1 cellular context compared by ENCODE assay signal in genomic region chr20:63520594-63520938, GRCh38.
TF ChIP-seq lines count a peak whose summit lies in the region.

Gene PPDPF (plus strand): TSS chr20:63520765. CDS start chr20:63521309, 544 bp downstream.

TF ChIP-seq in HepG2, 621 proteins besides CTCF, POLR2A, EP300 and RAD21 (continued from another document and continues in another):
- TF ChIP-seq HMGXB4 (CRISPR knock-in tag; IDR thresholded peaks at IDR 0.05; ENCODE audit: borderline replicate concordance in 1 of 2, low read depth in 1 of 2) = peak in 1 of 2 experiments; percentile 22; a peak in 1 of 4 replicates
- no peak for TF ChIP-seq NBN (conservative IDR thresholded peaks at IDR 0.05)
- no peak for TF ChIP-seq ZNF749 (CRISPR knock-in tag; IDR thresholded peaks at IDR 0.05; ENCODE audit: borderline replicate concordance)
- no peak for TF ChIP-seq ZNF770 (CRISPR knock-in tag; IDR thresholded peaks at IDR 0.05)
- no peak for TF ChIP-seq SUZ12 (IDR thresholded peaks at IDR 0.05; ENCODE audit: low read depth, low read length)
- TF ChIP-seq ZNF790 (CRISPR knock-in tag; IDR thresholded peaks at IDR 0.05; ENCODE audit: borderline replicate concordance) = no peak
- TF ChIP-seq DMAP1 (CRISPR knock-in tag; IDR thresholded peaks at IDR 0.05) = no peak
- TF ChIP-seq ZNF678 (CRISPR knock-in tag; IDR thresholded peaks at IDR 0.05) = no peak
- no peak for TF ChIP-seq ZBTB10 (CRISPR knock-in tag; IDR thresholded peaks at IDR 0.05; ENCODE audit: borderline replicate concordance)
- TF ChIP-seq MYNN (CRISPR knock-in tag; IDR thresholded peaks at IDR 0.05; ENCODE audit: low read depth) = no peak
- TF ChIP-seq REST (IDR thresholded peaks at IDR 0.05; ENCODE audit: borderline replicate concordance in 1 of 2, low read depth in 1 of 2, low read length in 2 of 2) = no peak
- no peak for TF ChIP-seq ZFP90 (CRISPR knock-in tag; IDR thresholded peaks at IDR 0.05; ENCODE audit: borderline replicate concordance)
- no peak for TF ChIP-seq TFAP4 (IDR thresholded peaks at IDR 0.05; ENCODE audit: borderline replicate concordance, low read depth)
- no peak for TF ChIP-seq SALL2 (CRISPR knock-in tag; IDR thresholded peaks at IDR 0.05)
- no peak for TF ChIP-seq ZNF546 (CRISPR knock-in tag; conservative IDR thresholded peaks at IDR 0.05)
- TF ChIP-seq ONECUT2 (CRISPR knock-in tag; IDR thresholded peaks at IDR 0.05) = no peak
- no peak for TF ChIP-seq TMF1 (CRISPR knock-in tag; IDR thresholded peaks at IDR 0.05; ENCODE audit: low read depth)
- no peak for TF ChIP-seq UBTF (CRISPR knock-in tag; IDR thresholded peaks at IDR 0.05)
- no peak for TF ChIP-seq SMYD3 (CRISPR knock-in tag; IDR thresholded peaks at IDR 0.05)
- no peak for TF ChIP-seq ARID2 (CRISPR knock-in tag; IDR thresholded peaks at IDR 0.05; ENCODE audit: borderline replicate concordance)
- TF ChIP-seq RNF2 (conservative IDR thresholded peaks at IDR 0.05; ENCODE audit: low read depth) = no peak
- TF ChIP-seq GMEB1 (CRISPR knock-in tag; IDR thresholded peaks at IDR 0.05; ENCODE audit: borderline replicate concordance) = no peak
- no peak for TF ChIP-seq MXD4 (CRISPR knock-in tag; IDR thresholded peaks at IDR 0.05)
- TF ChIP-seq SMAD1 (CRISPR knock-in tag; IDR thresholded peaks at IDR 0.05; ENCODE audit: borderline replicate concordance, low read depth) = no peak
- no peak for TF ChIP-seq MEIS1 (CRISPR knock-in tag; IDR thresholded peaks at IDR 0.05; ENCODE audit: borderline replicate concordance)
- no peak for TF ChIP-seq ZNF841 (CRISPR knock-in tag; IDR thresholded peaks at IDR 0.05; ENCODE audit: borderline replicate concordance)
- TF ChIP-seq KLF11 (CRISPR knock-in tag; IDR thresholded peaks at IDR 0.05) = no peak
- TF ChIP-seq PITX1 (CRISPR knock-in tag; IDR thresholded peaks at IDR 0.05) = no peak
- TF ChIP-seq ADNP (CRISPR knock-in tag; IDR thresholded peaks at IDR 0.05) = no peak
- TF ChIP-seq ZNF777 (CRISPR knock-in tag; IDR thresholded peaks at IDR 0.05) = peak; percentile 36; the same call in 1 of the 2 replicates
- no peak for TF ChIP-seq KDM6A (CRISPR knock-in tag; IDR thresholded peaks at IDR 0.05; ENCODE audit: low read depth)
- no peak for TF ChIP-seq TBL1XR1 (IDR thresholded peaks at IDR 0.05; ENCODE audit: borderline replicate concordance, low read length, partially characterized antibody)
- TF ChIP-seq PRDM15 (CRISPR knock-in tag; IDR thresholded peaks at IDR 0.05) = no peak
- TF ChIP-seq ZNF12 (CRISPR knock-in tag; IDR thresholded peaks at IDR 0.05) = no peak
- TF ChIP-seq ZNF782 (CRISPR knock-in tag; IDR thresholded peaks at IDR 0.05; ENCODE audit: borderline replicate concordance) = no peak
- no peak for TF ChIP-seq ZSCAN25 (CRISPR knock-in tag; IDR thresholded peaks at IDR 0.05)
- no peak for TF ChIP-seq HNF1B (CRISPR knock-in tag; IDR thresholded peaks at IDR 0.05)
- TF ChIP-seq GATA4 (IDR thresholded peaks at IDR 0.05; ENCODE audit: borderline replicate concordance, low read depth) = no peak
- no peak for TF ChIP-seq ZNF260 (CRISPR knock-in tag; IDR thresholded peaks at IDR 0.05; ENCODE audit: borderline replicate concordance, low read depth)
- no peak for TF ChIP-seq NR1H2 (CRISPR knock-in tag; IDR thresholded peaks at IDR 0.05; ENCODE audit: borderline replicate concordance, low read depth)
- no peak for TF ChIP-seq ZNF263 (CRISPR knock-in tag; IDR thresholded peaks at IDR 0.05)
- TF ChIP-seq ZSCAN12 (CRISPR knock-in tag; IDR thresholded peaks at IDR 0.05) = no peak
- TF ChIP-seq ZC3H4 (CRISPR knock-in tag; IDR thresholded peaks at IDR 0.05; ENCODE audit: borderline replicate concordance) = no peak
- TF ChIP-seq ZNF383 (CRISPR knock-in tag; IDR thresholded peaks at IDR 0.05; ENCODE audit: borderline replicate concordance) = no peak
